21 cellular contexts compared by ENCODE assay signal in the genomic region with DNA sequence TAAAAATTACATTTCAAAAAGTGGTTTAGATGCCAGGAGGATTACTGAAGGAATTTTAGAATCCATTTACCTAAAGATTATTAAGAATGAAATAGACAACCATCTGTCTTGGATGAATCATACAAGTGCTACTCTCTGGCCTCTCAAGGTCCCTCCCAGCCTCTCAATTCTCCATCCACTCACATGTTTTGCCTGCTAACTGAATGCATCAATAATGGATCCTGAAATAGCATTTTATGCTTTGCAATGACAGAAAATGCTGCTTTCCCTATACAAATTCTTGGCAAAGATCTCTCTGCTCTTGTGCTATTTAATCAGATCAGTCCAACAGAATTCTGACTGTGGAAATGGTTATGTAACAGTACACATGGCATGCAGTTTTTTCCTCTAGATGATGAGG.
DNase-seq lines count a peak whose midpoint lies in the region; ATAC-seq and TF ChIP-seq lines count a peak whose summit lies in the region.
"Had no signal": no experiment of that assay in that cellular context is flagged by ENCODE, and none has a peak within 500 bp of the region (broad histone marks: within the 10 kb centered on the region; RNA-seq: fewer than 3 reads in every experiment).

No MANE protein-coding gene starts in this region.

- TF ChIP-seq CTCF in HFFc6 (IDR thresholded peaks at IDR 0.05): no peak

- H3K27ac Mint-ChIP-seq in HFFc6: no peak overlapping the region; the same call in 1 of the 2 replicates
- H3K27ac Mint-ChIP-seq: activated CD4-positive, alpha-beta memory T cell treated with anti-CD3 and anti-CD28 coated beads for 36 hours; activated T-cell treated with anti-CD3 and anti-CD28 coated beads, Interleukin-2, amount 50 U/mL, for 72 hours; T-helper 1 cell treated with Interleukin-12 subunit alpha and Interleukin-12 subunit beta and Interleukin-4 antibody, amounts not matched to agents 30 μg/mL and 1 μg/mL, for 36 hours had no signal

- H3K36me3 Mint-ChIP-seq in HFFc6 (ENCODE audit: low read depth): peaks cover 6% of the 10 kb centered on the region

- H3K4me3 Mint-ChIP-seq in HFFc6: no peak overlapping the region
- H3K4me3 Mint-ChIP-seq: activated CD4-positive, alpha-beta memory T cell treated with anti-CD3 and anti-CD28 coated beads for 36 hours; activated T-cell treated with anti-CD3 and anti-CD28 coated beads, Interleukin-2, amount 50 U/mL, for 72 hours; central memory CD8-positive, alpha-beta T cell; naive B cell; T-helper 1 cell treated with Interleukin-12 subunit alpha and Interleukin-12 subunit beta and Interleukin-4 antibody, amounts not matched to agents 30 μg/mL and 1 μg/mL, for 36 hours had no signal

- no peaks in the 10 kb centered on the region for H3K27me3 Mint-ChIP-seq in HFFc6 (ENCODE audit: insufficient read depth)
- H3K27me3 Mint-ChIP-seq: activated CD4-positive, alpha-beta memory T cell treated with anti-CD3 and anti-CD28 coated beads for 36 hours; central memory CD8-positive, alpha-beta T cell; naive B cell had no signal

- H3K9me3 Mint-ChIP-seq in HFFc6: no peaks in the 10 kb centered on the region
- H3K9me3 Mint-ChIP-seq: activated CD4-positive, alpha-beta memory T cell treated with anti-CD3 and anti-CD28 coated beads for 36 hours; activated T-cell treated with anti-CD3 and anti-CD28 coated beads, Interleukin-2, amount 50 U/mL, for 72 hours; central memory CD8-positive, alpha-beta T cell; naive B cell; T-helper 1 cell treated with Interleukin-12 subunit alpha and Interleukin-12 subunit beta and Interleukin-4 antibody, amounts not matched to agents 30 μg/mL and 1 μg/mL, for 36 hours had no signal

- no peak for ATAC-seq in HG03045 (IDR thresholded peaks at IDR 0.05; ENCODE audit: unreplicated experiment)
- ATAC-seq: activated CD4-positive, CD25-positive, alpha-beta regulatory T cell treated with anti-CD3 and anti-CD28 coated beads, Interleukin-2, amount 50 U/mL, for 24 hours; activated T-cell treated with anti-CD3 and anti-CD28 coated beads, Interleukin-2, amount 50 U/mL, for 72 hours had no signal

- peaks cover 37% of the 10 kb centered on the region for H3K4me1 Mint-ChIP-seq in HFFc6 (ENCODE audit: low read depth)
- H3K4me1 Mint-ChIP-seq: central memory CD8-positive, alpha-beta T cell had no signal

- DNase-seq in Ammon's horn (ENCODE audit: low spot score) (peak; percentile 45), HFFc6 (peak; percentile 20), cerebellar cortex (ENCODE audit: low spot score) (peak; percentile 93), iris pigment epithelial cell (ENCODE audit: low read depth) (peak; percentile 50), CD1c-positive myeloid dendritic cell (ENCODE audit: extremely low spot score) (no peak), NCI-H1694 treated with DMSO at 0.1 percent for 48 hours (lab: John Stamatoyannopoulos, UW) (no peak)
- DNase-seq in activated CD4-positive, alpha-beta T cell treated with anti-CD3 and anti-CD28 coated beads for 1 hour: no peak
- DNase-seq: activated CD4-positive, alpha-beta memory T cell treated with anti-CD3 and anti-CD28 coated beads for 36 hours; activated T-cell treated with anti-CD3 and anti-CD28 coated beads, Interleukin-2, amount 50 U/mL, for 72 hours; islet precursor cell; naive B cell; NCI-H1048; NCI-H2171; NCI-H510A treated with DMSO at 0.1 percent for 48 hours; sigmoid colon; stimulated activated CD4-positive, alpha-beta T cell treated with anti-CD3 and anti-CD28 coated beads, Interleukin-4, amount 100 ng/mL, for 24 hours; transverse colon had no signal

Comparison
In these comparisons a context has a peak if more than half of its experiments do, and no peak if none do; other contexts are left out.
1. DNase-seq: peak in Ammon's horn (single experiment), HFFc6 (single experiment), cerebellar cortex (single experiment) and iris pigment epithelial cell (single experiment); none in activated CD4-positive, alpha-beta T cell treated with anti-CD3 and anti-CD28 coated beads for 1 hour (single experiment), CD1c-positive myeloid dendritic cell (single experiment) and NCI-H1694 treated with DMSO at 0.1 percent for 48 hours (single experiment).